ENCODE assay signal across 2 cellular contexts in the genomic region with DNA sequence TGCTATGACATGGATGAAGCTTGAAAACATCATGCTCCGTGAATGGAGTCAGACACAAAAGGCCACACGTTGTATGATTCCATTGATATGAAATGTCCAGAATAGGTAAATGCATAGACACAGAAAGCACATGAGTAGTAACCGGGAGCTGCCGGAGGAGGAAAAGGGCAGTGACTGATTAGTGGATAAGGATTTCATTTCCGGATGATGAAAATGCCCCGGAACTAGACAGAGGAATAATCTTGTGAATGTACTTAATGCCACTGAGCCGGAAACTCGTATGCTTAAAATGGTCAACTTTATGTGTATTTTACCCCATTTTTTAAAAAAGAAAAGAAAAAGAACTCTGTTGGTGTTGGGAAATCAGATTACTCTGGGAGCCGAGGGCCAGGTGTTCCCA.
TF ChIP-seq lines count a peak whose summit lies in the region.

No MANE protein-coding gene starts in this region.

TF ChIP-seq in A549, 52 proteins besides CTCF, POLR2A, EP300 and RAD21 (continued from another document):
- TF ChIP-seq RFX5 (IDR thresholded peaks at IDR 0.05) (no peak), HEYL (CRISPR knock-in tag; IDR thresholded peaks at IDR 0.05) (no peak), BHLHE40 (IDR thresholded peaks at IDR 0.05; ENCODE audit: low read depth, low read length) (no peak), MYC (IDR thresholded peaks at IDR 0.05; ENCODE audit: borderline replicate concordance, low read length) (no peak), ESRRA (IDR thresholded peaks at IDR 0.05; ENCODE audit: borderline replicate concordance, low read length) (no peak), FOXS1 (CRISPR knock-in tag; IDR thresholded peaks at IDR 0.05) (no peak), RARB (CRISPR knock-in tag; IDR thresholded peaks at IDR 0.05) (no peak), HDAC2 (IDR thresholded peaks at IDR 0.05) (no peak)

TF ChIP-seq in WTC11, 78 proteins besides CTCF, POLR2A, EP300 and RAD21 (continued from another document):
- TF ChIP-seq, protein P1, sequence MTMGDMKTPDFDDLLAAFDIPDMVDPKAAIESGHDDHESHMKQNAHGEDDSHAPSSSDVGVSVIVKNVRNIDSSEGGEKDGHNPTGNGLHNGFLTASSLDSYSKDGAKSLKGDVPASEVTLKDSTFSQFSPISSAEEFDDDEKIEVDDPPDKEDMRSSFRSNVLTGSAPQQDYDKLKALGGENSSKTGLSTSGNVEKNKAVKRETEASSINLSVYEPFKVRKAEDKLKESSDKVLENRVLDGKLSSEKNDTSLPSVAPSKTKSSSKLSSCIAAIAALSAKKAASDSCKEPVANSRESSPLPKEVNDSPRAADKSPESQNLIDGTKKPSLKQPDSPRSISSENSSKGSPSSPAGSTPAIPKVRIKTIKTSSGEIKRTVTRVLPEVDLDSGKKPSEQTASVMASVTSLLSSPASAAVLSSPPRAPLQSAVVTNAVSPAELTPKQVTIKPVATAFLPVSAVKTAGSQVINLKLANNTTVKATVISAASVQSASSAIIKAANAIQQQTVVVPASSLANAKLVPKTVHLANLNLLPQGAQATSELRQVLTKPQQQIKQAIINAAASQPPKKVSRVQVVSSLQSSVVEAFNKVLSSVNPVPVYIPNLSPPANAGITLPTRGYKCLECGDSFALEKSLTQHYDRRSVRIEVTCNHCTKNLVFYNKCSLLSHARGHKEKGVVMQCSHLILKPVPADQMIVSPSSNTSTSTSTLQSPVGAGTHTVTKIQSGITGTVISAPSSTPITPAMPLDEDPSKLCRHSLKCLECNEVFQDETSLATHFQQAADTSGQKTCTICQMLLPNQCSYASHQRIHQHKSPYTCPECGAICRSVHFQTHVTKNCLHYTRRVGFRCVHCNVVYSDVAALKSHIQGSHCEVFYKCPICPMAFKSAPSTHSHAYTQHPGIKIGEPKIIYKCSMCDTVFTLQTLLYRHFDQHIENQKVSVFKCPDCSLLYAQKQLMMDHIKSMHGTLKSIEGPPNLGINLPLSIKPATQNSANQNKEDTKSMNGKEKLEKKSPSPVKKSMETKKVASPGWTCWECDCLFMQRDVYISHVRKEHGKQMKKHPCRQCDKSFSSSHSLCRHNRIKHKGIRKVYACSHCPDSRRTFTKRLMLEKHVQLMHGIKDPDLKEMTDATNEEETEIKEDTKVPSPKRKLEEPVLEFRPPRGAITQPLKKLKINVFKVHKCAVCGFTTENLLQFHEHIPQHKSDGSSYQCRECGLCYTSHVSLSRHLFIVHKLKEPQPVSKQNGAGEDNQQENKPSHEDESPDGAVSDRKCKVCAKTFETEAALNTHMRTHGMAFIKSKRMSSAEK (CRISPR knock-in tag; IDR thresholded peaks at IDR 0.05; ENCODE audit: borderline replicate concordance) = no peak
- TF ChIP-seq SP1 (CRISPR knock-in tag; conservative IDR thresholded peaks at IDR 0.05) = no peak
